8 cellular contexts compared by ENCODE assay signal in genomic region chr6:157075549-157076426, GRCh38.
DNase-seq lines count a peak whose midpoint lies in the region; ATAC-seq lines count a peak whose summit lies in the region.

No MANE protein-coding gene starts in this region.

- no peaks in the 10 kb centered on the region for H3K27me3 ChIP-seq in CD8-positive, alpha-beta memory T cell (ENCODE audit: insufficient read depth, low read length, poor library complexity, severe bottlenecking)

- H3K9me3 Mint-ChIP-seq in CD8-positive, alpha-beta memory T cell: no peaks in the 10 kb centered on the region

- H3K9me3 ChIP-seq in CD8-positive, alpha-beta memory T cell (ENCODE audit: low read length): no peaks in the 10 kb centered on the region

- H3K36me3 ChIP-seq in CD8-positive, alpha-beta memory T cell (ENCODE audit: insufficient read depth, low read length): no peaks in the 10 kb centered on the region

- H3K4me1 ChIP-seq in CD8-positive, alpha-beta memory T cell (ENCODE audit: insufficient read depth, low read length): peaks cover 7% of the 10 kb centered on the region

- POLR2A ChIA-PET in CD8-positive, alpha-beta memory T cell (lab: Charles Lee): no interaction called here

- H3K27me3 Mint-ChIP-seq in CD8-positive, alpha-beta memory T cell: no peaks in the 10 kb centered on the region

- H3K27ac ChIP-seq in CD8-positive, alpha-beta memory T cell (ENCODE audit: low read depth, low read length): no peak overlapping the region

- H3K4me3 Mint-ChIP-seq in CD8-positive, alpha-beta memory T cell: peak overlapping the region; percentile 48 to 80 (median 67)

- peaks cover 0 to 19% (median 8%) of the 10 kb centered on the region in 3 donors for H3K36me3 Mint-ChIP-seq in CD8-positive, alpha-beta memory T cell

- peak overlapping the region in 7 of 8 donors; percentile 14 to 89 (median 58) for H3K27ac Mint-ChIP-seq in CD8-positive, alpha-beta memory T cell

- DNase-seq in CD8-positive, alpha-beta memory T cell: no peak
- DNase-seq in amniotic epithelial cell (ENCODE audit: low read depth) (peak; percentile 38), AG08396 (ENCODE audit: low spot score) (no peak), NCI-H2029 treated with DMSO at 0.1 percent for 48 hours (lab: John Stamatoyannopoulos, UW) (no peak)
- no peak for DNase-seq in effector CD4-positive, alpha-beta T cell

- H3K4me3 ChIP-seq in CD8-positive, alpha-beta memory T cell (ENCODE audit: low read length): peak overlapping the region; percentile 5

- H3K4me1 Mint-ChIP-seq in CD8-positive, alpha-beta memory T cell: peaks cover 29 to 77% (median 46%) of the 10 kb centered on the region in 3 donors

- ATAC-seq in GM19395 (IDR thresholded peaks at IDR 0.05; ENCODE audit: unreplicated experiment) (peak; percentile 91), HG03175 (IDR thresholded peaks at IDR 0.05; ENCODE audit: unreplicated experiment) (peak; percentile 86), esophagus mucosa (no peak)

- CTCF ChIA-PET in CD8-positive, alpha-beta memory T cell (lab: Charles Lee): no interaction called here
